In the genomic region with DNA sequence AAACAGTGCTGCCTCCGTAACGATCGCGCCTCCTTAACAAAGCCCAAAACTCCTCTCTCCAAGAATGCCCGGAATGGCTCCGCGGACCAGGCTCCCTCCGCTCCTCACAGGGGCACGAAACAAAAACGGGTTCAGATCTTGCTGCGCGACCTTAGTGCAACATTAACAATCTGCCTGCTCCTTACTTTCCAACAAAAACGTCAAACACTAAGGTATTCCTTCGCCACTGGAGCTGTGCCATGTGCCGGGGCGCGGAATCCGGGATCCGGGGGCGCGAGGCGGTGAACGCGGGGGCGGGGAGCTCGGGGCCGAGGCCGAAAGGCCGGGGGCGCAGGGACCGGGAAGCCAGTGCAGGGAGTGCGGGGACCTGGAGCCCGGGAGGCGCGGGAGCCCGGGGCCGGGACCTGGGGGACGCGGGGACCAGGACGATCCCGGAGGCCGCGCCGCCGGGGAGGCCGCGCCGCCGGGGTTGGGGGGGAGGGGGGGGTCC, we compare ENCODE assay signal across 8 cellular contexts. TPM values are rescaled to one million over a fixed set of nuclear protein-coding genes. Genes with fewer than 3 reads are reported as not detected.
DNase-seq lines count a peak whose midpoint lies in the region; ATAC-seq and TF ChIP-seq lines count a peak whose summit lies in the region.

No MANE protein-coding gene starts in this region.

- no peak for TF ChIP-seq CTCF in AG04449 (IDR thresholded peaks at IDR 0.05; ENCODE audit: insufficient read depth, low read length, missing control alignments)
- no peak for TF ChIP-seq CTCF in IMR-90 (conservative IDR thresholded peaks at IDR 0.05; ENCODE audit: low read depth, low read length)

- H3K9ac ChIP-seq in IMR-90 (ENCODE audit: low read depth, low read length) (peak overlapping the region; percentile 97), trophoblast cell (ENCODE audit: low read length) (peak overlapping the region; percentile 20)

- H3K4me1 Mint-ChIP-seq in activated naive CD4-positive, alpha-beta T cell treated with anti-CD3 and anti-CD28 coated beads, Interleukin-2, amount 10 ng/mL, durations not matched to agents 7 days and 5 days: peaks cover 20% of the 10 kb centered on the region

- H3K4ac ChIP-seq in IMR-90 (ENCODE audit: low read depth, low read length) (peak overlapping the region; percentile 77), trophoblast cell (ENCODE audit: low read depth, low read length) (no peak overlapping the region)

- peak overlapping the region; percentile 80 for H3K56ac ChIP-seq in IMR-90 (ENCODE audit: extremely low read depth, insufficient read depth, low read length)

- no peaks in the 10 kb centered on the region for H3K27me3 ChIP-seq in IMR-90 (ENCODE audit: control insufficient read depth, insufficient read depth, low read length)
- H3K27me3 ChIP-seq in trophoblast cell (ENCODE audit: insufficient read depth, low read length): no peaks in the 10 kb centered on the region

- H2BK20ac ChIP-seq in IMR-90 (ENCODE audit: low read depth, low read length): no peak overlapping the region

- H3K9me3 ChIP-seq in IMR-90 (ENCODE audit: control insufficient read depth, insufficient read depth, low read length): no peaks in the 10 kb centered on the region
- H3K9me3 ChIP-seq in trophoblast cell (ENCODE audit: insufficient read depth, low read depth, low read length): no peaks in the 10 kb centered on the region

- no peak; the same call in 1 of the 2 replicates for TF ChIP-seq POLR2A in IMR-90 (IDR thresholded peaks at IDR 0.05; ENCODE audit: low read depth, low read length)

- peak overlapping the region; percentile 65 for H2AK9ac ChIP-seq in IMR-90 (replicated peaks; ENCODE audit: low read depth, low read length, poor library complexity)

- H2BK5ac ChIP-seq in IMR-90 (ENCODE audit: low read depth, low read length, poor library complexity, severe bottlenecking) (peak overlapping the region; percentile 22), trophoblast cell (ENCODE audit: low read depth, low read length, poor library complexity) (no peak overlapping the region)

- DNase-seq in AG04449 (ENCODE audit: low read depth, low spot score) (no peak), IMR-90 (peak; percentile 25), head of caudate nucleus (peak in 32 of 42 donors; percentile 13 to 68 (median 38)), trophoblast cell (peak in 1 of 2 donors; percentile 51)
- no peak for DNase-seq in activated naive CD4-positive, alpha-beta T cell treated with anti-CD3 and anti-CD28 coated beads, Interleukin-2, amount 10 ng/mL, durations not matched to agents 7 days and 5 days

- H3K27me3 Mint-ChIP-seq in activated naive CD4-positive, alpha-beta T cell treated with anti-CD3 and anti-CD28 coated beads, Interleukin-2, amount 10 ng/mL, durations not matched to agents 7 days and 5 days: peaks cover 32% of the 10 kb centered on the region

- peak overlapping the region; percentile 24; the same call in 1 of the 2 replicates for H4K5ac ChIP-seq in IMR-90 (ENCODE audit: low read depth, low read length)

- CTCF ChIA-PET in AG04449 (lab: Yijun Ruan, JAX) (interaction anchor here (0.7 to 1.5 kb wide), 3 partner anchors 16 to 57 kb away, joined by 3 to 4 read pairs (median 4); no protein-coding TSS in a partner anchor), IMR-90 (lab: Yijun Ruan, JAX) (no interaction called here)
- CTCF ChIA-PET in activated naive CD4-positive, alpha-beta T cell treated with anti-CD3 and anti-CD28 coated beads, Interleukin-2, amount 10 ng/mL, durations not matched to agents 7 days and 5 days (lab: Charles Lee): interaction anchor here (0.6 kb wide), 1 partner anchor 16 kb away, joined by 3 read pairs; no protein-coding TSS in a partner anchor

- H3K4me1 ChIP-seq in IMR-90 (ENCODE audit: control insufficient read depth, insufficient read depth, low read length): peaks cover 2% of the 10 kb centered on the region
- H3K4me1 ChIP-seq in trophoblast cell (ENCODE audit: control insufficient read depth in 1 of 2, insufficient read depth in 2 of 2, low read length in 2 of 2): peaks cover 0 to 8% of the 10 kb centered on the region in 2 experiments

- H3K4me3 ChIP-seq in AG04449 (ENCODE audit: low read depth, low read length): peak overlapping the region; percentile 87
- H3K4me3 ChIP-seq in IMR-90 (ENCODE audit: insufficient read depth, low read depth, low read length): peak overlapping the region; percentile 91
- H3K4me3 ChIP-seq in trophoblast cell (ENCODE audit: low read depth, low read length): peak overlapping the region; percentile 89

- H3K36me3 Mint-ChIP-seq in activated naive CD4-positive, alpha-beta T cell treated with anti-CD3 and anti-CD28 coated beads, Interleukin-2, amount 10 ng/mL, durations not matched to agents 7 days and 5 days: no peaks in the 10 kb centered on the region

- no peak overlapping the region for H2BK12ac ChIP-seq in trophoblast cell (ENCODE audit: low read length)

- 0% methylated on average over 9 of the region's 49 CpGs; no CpG with 5 or more reads in 1 of the 2 experiments for WGBS in IMR-90 (ENCODE audit: extremely low coverage in 2 of 2, insufficient read length in 1 of 2), 2 experiments
- WGBS in trophoblast cell (ENCODE audit: extremely low coverage, insufficient coverage, insufficient read length): no CpG with 5 or more reads among the region's 49 CpGs

- peak overlapping the region; percentile 80 for H3K4me3 Mint-ChIP-seq in activated naive CD4-positive, alpha-beta T cell treated with anti-CD3 and anti-CD28 coated beads, Interleukin-2, amount 10 ng/mL, durations not matched to agents 7 days and 5 days

- H3K27ac Mint-ChIP-seq in activated naive CD4-positive, alpha-beta T cell treated with anti-CD3 and anti-CD28 coated beads, Interleukin-2, amount 10 ng/mL, durations not matched to agents 7 days and 5 days: no peak overlapping the region

- in situ Hi-C loops in IMR-90 (cut with MboI; ENCODE audit: low sequenced_read_pairs): no loop called here

- no peaks in the 10 kb centered on the region for H3K9me3 Mint-ChIP-seq in activated naive CD4-positive, alpha-beta T cell treated with anti-CD3 and anti-CD28 coated beads, Interleukin-2, amount 10 ng/mL, durations not matched to agents 7 days and 5 days

- peak; percentile 6 for ATAC-seq in GM18907 (IDR thresholded peaks at IDR 0.05; ENCODE audit: unreplicated experiment)
- peak; percentile 33 for ATAC-seq in IMR-90 (ENCODE audit: low read depth)
- no peak for ATAC-seq in GM19328 (IDR thresholded peaks at IDR 0.05; ENCODE audit: unreplicated experiment)
- ATAC-seq in GM18520 (IDR thresholded peaks at IDR 0.05; ENCODE audit: unreplicated experiment): no peak

- intact Hi-C loops in IMR-90 (cut with micrococcal nuclease): loop anchor here (1.0 kb wide), 1 partner anchor 18 kb away; no protein-coding TSS in a partner anchor
- intact Hi-C loops in head of caudate nucleus (cut with DNase I): no loop called here

- H4K20me1 ChIP-seq in IMR-90 (ENCODE audit: insufficient read depth, low read length): peaks cover 45% of the 10 kb centered on the region

- no peak for TF ChIP-seq RAD21 in IMR-90 (IDR thresholded peaks at IDR 0.05; ENCODE audit: low read length)

- BruUV-seq in IMR-90 (replicated peaks; lab: Mats Ljungman, UMichigan): no TSS peak

- peak overlapping the region; percentile 59 for H3K14ac ChIP-seq in IMR-90 (replicated peaks; ENCODE audit: low read depth, low read length)
- H3K14ac ChIP-seq in trophoblast cell (ENCODE audit: low read length): no peak overlapping the region

- H3K23ac ChIP-seq in IMR-90 (ENCODE audit: low read depth, low read length) (peak overlapping the region; percentile 97), trophoblast cell (ENCODE audit: low read length) (no peak overlapping the region)

- H3K9me1 ChIP-seq in IMR-90 (ENCODE audit: insufficient read depth, low read length): peaks cover 5% of the 10 kb centered on the region

- no peaks in the 10 kb centered on the region for H3K36me3 ChIP-seq in IMR-90 (ENCODE audit: control insufficient read depth, insufficient read depth, low read length)
- no peaks in the 10 kb centered on the region for H3K36me3 ChIP-seq in trophoblast cell (ENCODE audit: control insufficient read depth in 1 of 2, insufficient read depth in 2 of 2, low read length in 2 of 2)

- H3K79me1 ChIP-seq in IMR-90 (ENCODE audit: low read depth in 1 of 2, low read length in 2 of 2): peaks cover 2 to 24% of the 10 kb centered on the region in 2 experiments; a peak in 3 of 4 replicates
- H3K79me1 ChIP-seq in trophoblast cell (ENCODE audit: low read length): peaks cover 8% of the 10 kb centered on the region

- H4K12ac ChIP-seq in trophoblast cell (ENCODE audit: low read depth, low read length): no peak overlapping the region

- H2AFZ ChIP-seq in IMR-90 (replicated peaks; ENCODE audit: low read length, poor library complexity) (peak overlapping the region; percentile 97), trophoblast cell (ENCODE audit: insufficient read depth, low read length, poor library complexity) (no peak overlapping the region)

- POLR2A ChIA-PET in AG04449 (lab: Yijun Ruan, JAX) (interaction anchor here (0.6 kb wide), 1 partner anchor 315 kb away, joined by 3 read pairs; no protein-coding TSS in a partner anchor), IMR-90 (lab: Charles Lee; ENCODE audit: unreplicated experiment) (no interaction called here)

- dilution Hi-C loops in IMR-90 (cut with HindIII; ENCODE audit: low sequenced_read_pairs, unreplicated experiment): no loop called here

- H4K91ac ChIP-seq in IMR-90 (ENCODE audit: insufficient read depth, low read depth, low read length) (peak overlapping the region; percentile 26; the same call in 1 of the 2 replicates), trophoblast cell (ENCODE audit: low read depth, low read length) (peak overlapping the region; percentile 37)

- H2AK5ac ChIP-seq in IMR-90 (ENCODE audit: low read depth, low read length) (peak overlapping the region; percentile 90), trophoblast cell (ENCODE audit: low read length) (no peak overlapping the region)

- H3K79me2 ChIP-seq in trophoblast cell (ENCODE audit: control insufficient read depth, insufficient read depth, low read length, poor library complexity): peaks cover 11% of the 10 kb centered on the region

- H3K27ac ChIP-seq in IMR-90 (ENCODE audit: insufficient read depth, low read length): peak overlapping the region; percentile 80
- no peak overlapping the region for H3K27ac ChIP-seq in trophoblast cell (ENCODE audit: low read depth, low read length)

- peak overlapping the region; percentile 96 for H3K4me2 ChIP-seq in IMR-90 (ENCODE audit: low read depth, low read length)
- peak overlapping the region; percentile 90 for H3K4me2 ChIP-seq in trophoblast cell (ENCODE audit: low read length)

- H3K18ac ChIP-seq in IMR-90 (ENCODE audit: low read depth, low read length): peak overlapping the region; percentile 5; the same call in 1 of the 2 replicates
- peak overlapping the region; percentile 35 for H3K18ac ChIP-seq in trophoblast cell (ENCODE audit: low read length)

- H2BK120ac ChIP-seq in IMR-90 (ENCODE audit: low read depth, low read length): no peak overlapping the region
- no peak overlapping the region for H2BK120ac ChIP-seq in trophoblast cell (ENCODE audit: insufficient read depth, low read length, poor library complexity)

- peak overlapping the region; percentile 17 to 48; a peak in 3 of 4 replicates for H4K8ac ChIP-seq in IMR-90 (ENCODE audit: low read depth in 2 of 2, low read length in 2 of 2)
- no peak overlapping the region for H4K8ac ChIP-seq in trophoblast cell (ENCODE audit: low read depth, low read length)

- H2BK15ac ChIP-seq in IMR-90 (ENCODE audit: low read depth, low read length): no peak overlapping the region

RNA-seq across cellular contexts. Expression of a gene that starts 0.4 kb away (rescaled TPM):
- total RNA-seq in IMR-90 (2012; rRNA removed): 144 and 163 TPM in 2 replicates
- polyA plus RNA-seq in IMR-90 (2012; rRNA removed): 51.4 and 58.4 TPM in 2 replicates
- polyA plus RNA-seq in IMR-90 (2012; cell fraction: cytosol; rRNA removed): 57.6 and 73.1 TPM in 2 replicates
- 66.3 and 101 TPM in 2 replicates for polyA plus RNA-seq in IMR-90 (2012; cell fraction: nucleus; rRNA removed; ENCODE audit: low replicate concordance)
- 58.6 and 59.7 TPM in 2 replicates for polyA plus RNA-seq in trophoblast cell (2013)

RNA-seq across cellular contexts. Expression of a gene that starts 59.6 kb away (rescaled TPM):
- total RNA-seq in IMR-90 (2012; rRNA removed): 19.4 and 20.0 TPM in 2 replicates
- 11.2 and 13.0 TPM in 2 replicates for polyA plus RNA-seq in IMR-90 (2012; rRNA removed)
- polyA plus RNA-seq in IMR-90 (2012; cell fraction: cytosol; rRNA removed): 2.8 and 4.4 TPM in 2 replicates
- 6.0 and 20.8 TPM in 2 replicates for polyA plus RNA-seq in IMR-90 (2012; cell fraction: nucleus; rRNA removed; ENCODE audit: low replicate concordance)
- polyA plus RNA-seq in trophoblast cell (2013): 9.0 and 9.2 TPM in 2 replicates

Comparison
In these comparisons a context has a peak if more than half of its experiments do, and no peak if none do; other contexts are left out.
1. DNase-seq: peak in IMR-90 (single experiment) and head of caudate nucleus (32 of 42); none in AG04449 (single experiment) and activated naive CD4-positive, alpha-beta T cell treated with anti-CD3 and anti-CD28 coated beads, Interleukin-2, amount 10 ng/mL, durations not matched to agents 7 days and 5 days (single experiment).
2. ATAC-seq: peak in GM18907 (single experiment) and IMR-90 (single experiment); none in GM19328 (single experiment) and GM18520 (single experiment).
3. Peak in every context shown above with its lines, with median percentiles within 50 percentile points of each other: H3K4me3 ChIP-seq.